Comparison of ENCODE assay signal across 20 cellular contexts in genomic region chr3:54827766-54828165, GRCh38.
A peak's percentile ranks its signal among the peaks of the same experiment; 100 is the strongest.
DNase-seq lines count a peak whose midpoint lies in the region; ATAC-seq and TF ChIP-seq lines count a peak whose summit lies in the region.
"Had no signal": no experiment of that assay in that cellular context is flagged by ENCODE, and none has a peak within 500 bp of the region (broad histone marks: within the 10 kb centered on the region; RNA-seq: fewer than 3 reads in every experiment).

No MANE protein-coding gene starts in this region.

- CTCF ChIA-PET in A673 (lab: Charles Lee), result no interaction called here

- TF ChIP-seq POLR2A in esophagus squamous epithelium (IDR thresholded peaks at IDR 0.05), result no peak

- intact Hi-C loops in A673 (cut with micrococcal nuclease; ENCODE audit: unreplicated experiment) (no loop called here), esophagus squamous epithelium (cut with DNase I) (no loop called here)

- no peak overlapping the region for H3K27ac Mint-ChIP-seq in type B pancreatic cell
- H3K27ac Mint-ChIP-seq: B cell; CD4-positive, alpha-beta T cell; GM23338; H9 had no signal

- H3K27me3 ChIP-seq in A673 (replicated peaks; ENCODE audit: insufficient read depth, low read depth, low read length, poor library complexity), result peaks cover 24% of the 10 kb centered on the region
- no peaks in the 10 kb centered on the region for H3K27me3 ChIP-seq in esophagus squamous epithelium

- peaks cover 15% of the 10 kb centered on the region for H3K4me1 Mint-ChIP-seq in type B pancreatic cell (ENCODE audit: unreplicated experiment)
- H3K4me1 Mint-ChIP-seq: B cell had no signal

- H3K9me3 ChIP-seq in A673 (ENCODE audit: low read depth, low read length, poor library complexity, severe bottlenecking) (no peaks in the 10 kb centered on the region), esophagus squamous epithelium (peaks cover 0 to 9% (median 0%) of the 10 kb centered on the region in 3 donors)

- no peak overlapping the region for H3K27ac ChIP-seq in A673 (ENCODE audit: low read depth, low read length, poor library complexity, severe bottlenecking)
- H3K27ac ChIP-seq in esophagus squamous epithelium, result peak overlapping the region; percentile 39 to 64 (median 45)
- H3K27ac ChIP-seq: HL-60 had no signal

- ATAC-seq in HG02852 (IDR thresholded peaks at IDR 0.05; ENCODE audit: unreplicated experiment), result no peak
- ATAC-seq: GM23338 had no signal

- no TSS peak for BruUV-seq in A673 (replicated peaks; lab: Mats Ljungman, UMichigan)

- H3K4me3 Mint-ChIP-seq in type B pancreatic cell, result peak overlapping the region; percentile 13
- H3K4me3 Mint-ChIP-seq: B cell; CD4-positive, alpha-beta T cell; GM23338; H9 had no signal

- H3K4me1 ChIP-seq in A673 (ENCODE audit: insufficient read depth, low read length, poor library complexity, severe bottlenecking) (peaks cover 25% of the 10 kb centered on the region), esophagus squamous epithelium (peaks cover 0 to 38% (median 16%) of the 10 kb centered on the region in 3 donors)

- H3K4me3 ChIP-seq in A673 (ENCODE audit: low read depth, low read length, poor library complexity, severe bottlenecking) (no peak overlapping the region), esophagus squamous epithelium (no peak overlapping the region)
- H3K4me3 ChIP-seq: GM23338 had no signal

- POLR2A ChIA-PET in A673 (lab: Charles Lee; ENCODE audit: low non-redundant PET), result no interaction called here

- no peaks in the 10 kb centered on the region for H3K36me3 ChIP-seq in A673 (ENCODE audit: insufficient read depth, low read length, poor library complexity, severe bottlenecking)
- no peaks in the 10 kb centered on the region for H3K36me3 ChIP-seq in esophagus squamous epithelium

- H3K9me3 Mint-ChIP-seq in type B pancreatic cell, result peaks cover 6% of the 10 kb centered on the region

- 32 to 38% methylated on average over 2 of the region's 2 CpGs for WGBS in esophagus squamous epithelium, 2 donors

- H3K36me3 Mint-ChIP-seq in type B pancreatic cell, result peaks cover 4% of the 10 kb centered on the region

- TF ChIP-seq CTCF in A673 (conservative IDR thresholded peaks at IDR 0.05; ENCODE audit: low read depth, low read length) (no peak), esophagus squamous epithelium (IDR thresholded peaks at IDR 0.05) (no peak), type B pancreatic cell (conservative IDR thresholded peaks at IDR 0.05) (no peak)

- H3K27me3 Mint-ChIP-seq in type B pancreatic cell, result peaks cover 2% of the 10 kb centered on the region
- H3K27me3 Mint-ChIP-seq: B cell; CD4-positive, alpha-beta T cell had no signal

- peak; percentile 61 for DNase-seq in A673 (ENCODE audit: low spot score)
- DNase-seq in RPMI7951 (ENCODE audit: low read depth), result peak; percentile 72
- no peak for DNase-seq in esophagus squamous epithelium (lab: John Stamatoyannopoulos, UW)
- DNase-seq in type B pancreatic cell (ENCODE audit: extremely low spot score, unreplicated experiment), result no peak
- DNase-seq in inferior parietal cortex (ENCODE audit: extremely low spot score), result no peak
- no peak for DNase-seq in HCEC 1CT
- DNase-seq: 8988T; ACHN; C1 segment of cervical spinal cord; Calu3; CD4-positive, alpha-beta T cell; DMS 273 treated with DMSO at 0.1 percent for 48 hours; DMS79; EL; H9; KBM-7 had no signal

Comparison
In these comparisons a context has a peak if more than half of its experiments do, and no peak if none do; other contexts are left out.
1. DNase-seq: peak in A673 (single experiment) and RPMI7951 (single experiment); none in esophagus squamous epithelium (single experiment), type B pancreatic cell (single experiment), inferior parietal cortex (single experiment) and HCEC 1CT (single experiment).